Comparison of ENCODE assay signal across 9 cellular contexts in genomic region chr1:108107658-108108057, GRCh38.
A peak's percentile ranks its signal among the peaks of the same experiment; 100 is the strongest.
DNase-seq lines count a peak whose midpoint lies in the region; ATAC-seq, FAIRE-seq and TF ChIP-seq lines count a peak whose summit lies in the region.
"Had no signal": no experiment of that assay in that cellular context is flagged by ENCODE, and none has a peak within 500 bp of the region (broad histone marks: within the 10 kb centered on the region; RNA-seq: fewer than 3 reads in every experiment).

No MANE protein-coding gene starts in this region.

- TF ChIP-seq CTCF in brain microvascular endothelial cell (IDR thresholded peaks at IDR 0.05; ENCODE audit: low read depth, low read length, missing control alignments): no peak
- TF ChIP-seq CTCF in RWPE1 (conservative IDR thresholded peaks at IDR 0.05; ENCODE audit: low read depth): no peak
- no peak for TF ChIP-seq CTCF in Calu3 (IDR thresholded peaks at IDR 0.05; ENCODE audit: unreplicated experiment)

- no peak overlapping the region for H2BK15ac ChIP-seq in neuronal stem cell (ENCODE audit: low read length)

- H3K9me3 ChIP-seq in neuronal stem cell (replicated peaks in 1 of 2; ENCODE audit: control insufficient read depth in 2 of 2, insufficient read depth in 1 of 2, low read depth in 1 of 2, low read length in 2 of 2) (peaks cover 0 to 4% of the 10 kb centered on the region in 2 donors), HAP-1 (no peaks in the 10 kb centered on the region)

- POLR2A ChIA-PET in RWPE1 (lab: Yijun Ruan, JAX; ENCODE audit: low non-redundant PET): no interaction called here

- BruUV-seq in Calu3 (replicated peaks; lab: Mats Ljungman, UMichigan): no TSS peak

- H3K14ac ChIP-seq in neuronal stem cell (ENCODE audit: low read length): no peak overlapping the region

- WGBS in neuronal stem cell (ENCODE audit: extremely low coverage in 2 of 2, insufficient read length in 2 of 2, insufficient replicate concordance in 1 of 2), 2 donors: no CpG with 5 or more reads among the region's 4 CpGs

- in situ Hi-C loops in brain microvascular endothelial cell (cut with HindIII; ENCODE audit: low pct_ligation_motif_present, low sequenced_read_pairs): no loop called here
- in situ Hi-C loops in HAP-1 (cut with MboI; ENCODE audit: low sequenced_read_pairs): no loop called here

- no peak overlapping the region for H2AFZ ChIP-seq in neuronal stem cell (ENCODE audit: low read length)

- peak; percentile 62 for FAIRE-seq in RCC 7860 (lab: Jason Lieb, UNC)

- H3K4me3 Mint-ChIP-seq in Calu3 (ENCODE audit: low read depth, unreplicated experiment): no peak overlapping the region

- peaks cover 14% of the 10 kb centered on the region for H3K27me3 Mint-ChIP-seq in Calu3 (ENCODE audit: unreplicated experiment)

- DNase-seq in RCC 7860 (ENCODE audit: low spot score): peak; percentile 85
- peak; percentile 80 for DNase-seq in brain microvascular endothelial cell
- peak; percentile 25 to 45 for DNase-seq in stimulated activated CD4-positive, alpha-beta T cell treated with anti-CD3 and anti-CD28 coated beads, Interleukin-2, amount 100 ng/mL, for 48 hours
- DNase-seq in RWPE1 (ENCODE audit: low spot score): no peak
- DNase-seq in neuronal stem cell (ENCODE audit: low spot score): no peak
- DNase-seq in Calu3: no peak
- no peak for DNase-seq in HAP-1 (ENCODE audit: low spot score in 2 of 2)
- DNase-seq: left ventricle myocardium inferior had no signal

- H3K4me3 ChIP-seq in brain microvascular endothelial cell (ENCODE audit: low read depth, low read length): no peak overlapping the region
- H3K4me3 ChIP-seq in neuronal stem cell (ENCODE audit: low read length in 2 of 2): no peak overlapping the region
- no peak overlapping the region for H3K4me3 ChIP-seq in HAP-1
- H3K4me3 ChIP-seq: left ventricle myocardium inferior had no signal

- intact Hi-C loops in Calu3 (cut with micrococcal nuclease; ENCODE audit: unreplicated experiment): no loop called here

- H3K9ac ChIP-seq in neuronal stem cell (ENCODE audit: low read depth, low read length, poor library complexity): no peak overlapping the region

- H3K36me3 ChIP-seq in brain microvascular endothelial cell (replicated peaks): no peaks in the 10 kb centered on the region
- H3K36me3 ChIP-seq in neuronal stem cell (replicated peaks in 1 of 2; ENCODE audit: control insufficient read depth in 2 of 2, insufficient read depth in 2 of 2, low read length in 2 of 2): no peaks in the 10 kb centered on the region
- no peaks in the 10 kb centered on the region for H3K36me3 ChIP-seq in HAP-1 (replicated peaks)
- H3K36me3 ChIP-seq: left ventricle myocardium inferior had no signal

- H4K91ac ChIP-seq in neuronal stem cell (ENCODE audit: low read depth, low read length, poor library complexity): no peak overlapping the region

- H3K4me1 ChIP-seq in neuronal stem cell (ENCODE audit: control insufficient read depth in 2 of 2, insufficient read depth in 1 of 2, low read depth in 1 of 2, low read length in 2 of 2): no peaks in the 10 kb centered on the region
- H3K4me1 ChIP-seq in HAP-1: no peaks in the 10 kb centered on the region
- H3K4me1 ChIP-seq: left ventricle myocardium inferior had no signal

- H3K27ac ChIP-seq in brain microvascular endothelial cell (no peak overlapping the region), RWPE1 (no peak overlapping the region), neuronal stem cell (replicated peaks; ENCODE audit: low read length) (no peak overlapping the region)
- H3K27ac ChIP-seq: left ventricle myocardium inferior had no signal

- H2BK120ac ChIP-seq in neuronal stem cell (ENCODE audit: low read depth, low read length): no peak overlapping the region

- peaks cover 2% of the 10 kb centered on the region for H3K79me1 ChIP-seq in neuronal stem cell (ENCODE audit: low read depth, low read length)

- peak; percentile 57 for ATAC-seq in GM18502 (IDR thresholded peaks at IDR 0.05; ENCODE audit: poor library complexity, unreplicated experiment)

- CTCF ChIA-PET in RWPE1 (lab: Yijun Ruan, JAX): interaction anchor here (0.5 to 1.0 kb wide), 2 partner anchors 18 to 25 kb away, joined by 3 to 4 read pairs; no protein-coding TSS in a partner anchor
- CTCF ChIA-PET in Calu3 (lab: Charles Lee): no interaction called here

- H3K36me3 Mint-ChIP-seq in Calu3 (ENCODE audit: insufficient read depth, unreplicated experiment): no peaks in the 10 kb centered on the region

- H2AK5ac ChIP-seq in neuronal stem cell (ENCODE audit: low read depth, low read length): no peak overlapping the region

- no peak overlapping the region for H3K4me2 ChIP-seq in neuronal stem cell (ENCODE audit: insufficient read depth, low read length, poor library complexity, severe bottlenecking)

- no peaks in the 10 kb centered on the region for H3K4me1 Mint-ChIP-seq in Calu3 (ENCODE audit: low read depth, unreplicated experiment)

- H4K8ac ChIP-seq in neuronal stem cell (ENCODE audit: low read depth, low read length): no peak overlapping the region

- H3K23ac ChIP-seq in neuronal stem cell (ENCODE audit: low read depth, low read length, poor library complexity): no peak overlapping the region

- H3K9me3 Mint-ChIP-seq in Calu3 (ENCODE audit: low read depth, unreplicated experiment): no peaks in the 10 kb centered on the region

- H3K4ac ChIP-seq in neuronal stem cell (ENCODE audit: low read length): no peak overlapping the region

- H2BK12ac ChIP-seq in neuronal stem cell (ENCODE audit: low read length): no peak overlapping the region

- H3K27me3 ChIP-seq in brain microvascular endothelial cell (replicated peaks): no peaks in the 10 kb centered on the region
- H3K27me3 ChIP-seq in neuronal stem cell (ENCODE audit: control insufficient read depth in 3 of 3, insufficient read depth in 3 of 3, low read depth in 1 of 3, low read length in 3 of 3): no peaks in the 10 kb centered on the region
- no peaks in the 10 kb centered on the region for H3K27me3 ChIP-seq in HAP-1 (ENCODE audit: low read depth)

- H3K18ac ChIP-seq in neuronal stem cell (ENCODE audit: low read length): no peak overlapping the region

- no peak overlapping the region for H2BK5ac ChIP-seq in neuronal stem cell (ENCODE audit: low read length)

- H3K27ac Mint-ChIP-seq in Calu3 (ENCODE audit: unreplicated experiment): no peak overlapping the region

Comparison
In these comparisons a context has a peak if more than half of its experiments do, and no peak if none do; other contexts are left out.
1. DNase-seq: peak in RCC 7860 (single experiment), brain microvascular endothelial cell (single experiment) and stimulated activated CD4-positive, alpha-beta T cell treated with anti-CD3 and anti-CD28 coated beads, Interleukin-2, amount 100 ng/mL, for 48 hours (2 of 2); none in RWPE1 (single experiment), neuronal stem cell (single experiment), Calu3 (single experiment) and HAP-1 (0 of 2).